In genomic region chr3:44337253-44337652, GRCh38 we compare ENCODE assay signal across 2 cellular contexts.
TF ChIP-seq lines count a peak whose summit lies in the region.

No MANE protein-coding gene starts in this region.

TF ChIP-seq in SK-N-SH, 30 proteins besides CTCF, POLR2A, EP300 and RAD21 (continued from another document):
- TF ChIP-seq PBX3 (IDR thresholded peaks at IDR 0.05) (no peak), SIN3A (IDR thresholded peaks at IDR 0.05; ENCODE audit: borderline replicate concordance, low read depth, low read length) (no peak), ZBTB33 (IDR thresholded peaks at IDR 0.05; ENCODE audit: borderline replicate concordance, low read depth) (no peak), ELF1 (IDR thresholded peaks at IDR 0.05) (no peak), REST (IDR thresholded peaks at IDR 0.05; ENCODE audit: low read depth, low read length) (no peak), GATA2 (CRISPR knock-in tag; IDR thresholded peaks at IDR 0.05) (no peak), TCF12 (IDR thresholded peaks at IDR 0.05) (no peak), RFX5 (IDR thresholded peaks at IDR 0.05; ENCODE audit: low read length) (no peak), GABPA (IDR thresholded peaks at IDR 0.05; ENCODE audit: low read depth) (no peak), RCOR1 (IDR thresholded peaks at IDR 0.05; ENCODE audit: low read length) (no peak), EZH2phosphoT487 (IDR thresholded peaks at IDR 0.05; ENCODE audit: borderline replicate concordance, low read depth) (no peak)
TF ChIP-seq in SK-N-SH: peak in this region for 0.

TF ChIP-seq in SK-N-SH treated with all-trans-retinoic acid at 6 μM for 48 hours, 23 proteins besides CTCF, POLR2A, EP300 and RAD21:
- no peak for TF ChIP-seq TSHZ2 (CRISPR knock-in tag; IDR thresholded peaks at IDR 0.05)
- TF ChIP-seq ZFP30 (CRISPR knock-in tag; IDR thresholded peaks at IDR 0.05) = no peak
- no peak for TF ChIP-seq GLIS3 (CRISPR knock-in tag; IDR thresholded peaks at IDR 0.05)
- TF ChIP-seq CREB5 (CRISPR knock-in tag; IDR thresholded peaks at IDR 0.05; ENCODE audit: low read depth) = no peak
- no peak for TF ChIP-seq RARB (CRISPR knock-in tag; IDR thresholded peaks at IDR 0.05)
- TF ChIP-seq CSRNP3 (CRISPR knock-in tag; IDR thresholded peaks at IDR 0.05) = no peak
- TF ChIP-seq PATZ1 (CRISPR knock-in tag; IDR thresholded peaks at IDR 0.05; ENCODE audit: borderline replicate concordance) = no peak
- no peak for TF ChIP-seq ARNTL (CRISPR knock-in tag; IDR thresholded peaks at IDR 0.05; ENCODE audit: borderline replicate concordance, low read depth)
- TF ChIP-seq TCF4 (CRISPR knock-in tag; IDR thresholded peaks at IDR 0.05; ENCODE audit: borderline replicate concordance) = no peak
- no peak for TF ChIP-seq ZNF565 (CRISPR knock-in tag; conservative IDR thresholded peaks at IDR 0.05; ENCODE audit: low read depth)
- TF ChIP-seq ZNF8 (CRISPR knock-in tag; IDR thresholded peaks at IDR 0.05) = no peak
- no peak for TF ChIP-seq ESRRG (CRISPR knock-in tag; IDR thresholded peaks at IDR 0.05)
- TF ChIP-seq ZNF70 (CRISPR knock-in tag; IDR thresholded peaks at IDR 0.05) = no peak
- no peak for TF ChIP-seq BACH2 (CRISPR knock-in tag; IDR thresholded peaks at IDR 0.05; ENCODE audit: borderline replicate concordance)
